20 cellular contexts compared by ENCODE assay signal in genomic region chr22:31619611-31620300, GRCh38. TPM values are rescaled to one million over a fixed set of nuclear protein-coding genes. Genes with fewer than 3 reads are reported as not detected.
DNase-seq lines count a peak whose midpoint lies in the region; ATAC-seq and TF ChIP-seq lines count a peak whose summit lies in the region.
"Had no signal": no experiment of that assay in that cellular context is flagged by ENCODE, and none has a peak within 500 bp of the region (broad histone marks: within the 10 kb centered on the region; RNA-seq: fewer than 3 reads in every experiment).

No MANE protein-coding gene starts in this region.

- no peak for TF ChIP-seq CTCF in 22Rv1 (IDR thresholded peaks at IDR 0.05)
- no peak for TF ChIP-seq CTCF in CD8-positive, alpha-beta T cell (IDR thresholded peaks at IDR 0.05)

- CTCF ChIA-PET in CD8-positive, alpha-beta T cell (lab: Charles Lee), result interaction anchor here (1.8 kb wide), 1 partner anchor 14 kb away, joined by 7 read pairs; no protein-coding TSS in a partner anchor

- no peaks in the 10 kb centered on the region for H3K4me1 ChIP-seq in CD8-positive, alpha-beta T cell (ENCODE audit: insufficient read depth, low read length)
- H3K4me1 ChIP-seq: body of pancreas had no signal

- H3K9me3 Mint-ChIP-seq in CD8-positive, alpha-beta T cell, result no peaks in the 10 kb centered on the region
- H3K9me3 Mint-ChIP-seq in activated T-helper 1 cell treated with anti-CD3 and anti-CD28 coated beads, Interleukin-12 subunit alpha, Interleukin-12 subunit beta, Interleukin-2, Interleukin-4 antibody, amounts not matched to agents 30 ng/mL and 10 ng/mL and 1 ng/mL, durations not matched to agents 14 hours and 24 hours and 36 hours, result no peaks in the 10 kb centered on the region
- H3K9me3 Mint-ChIP-seq in naive thymus-derived CD8-positive, alpha-beta T cell, result no peaks in the 10 kb centered on the region

- no peak overlapping the region for H3K4me3 Mint-ChIP-seq in CD8-positive, alpha-beta T cell
- H3K4me3 Mint-ChIP-seq in activated T-helper 1 cell treated with anti-CD3 and anti-CD28 coated beads, Interleukin-12 subunit alpha, Interleukin-12 subunit beta, Interleukin-2, Interleukin-4 antibody, amounts not matched to agents 30 ng/mL and 10 ng/mL and 1 ng/mL, durations not matched to agents 14 hours and 24 hours and 36 hours, result no peak overlapping the region
- H3K4me3 Mint-ChIP-seq in naive thymus-derived CD8-positive, alpha-beta T cell, result peak overlapping the region in 1 of 10 donors; percentile 16
- H3K4me3 Mint-ChIP-seq: activated naive CD8-positive, alpha-beta T cell had no signal

- H3K27ac Mint-ChIP-seq in CD8-positive, alpha-beta T cell, result peak overlapping the region; percentile 37
- peak overlapping the region; percentile 48 for H3K27ac Mint-ChIP-seq in activated T-helper 1 cell treated with anti-CD3 and anti-CD28 coated beads, Interleukin-12 subunit alpha, Interleukin-12 subunit beta, Interleukin-2, Interleukin-4 antibody, amounts not matched to agents 30 ng/mL and 10 ng/mL and 1 ng/mL, durations not matched to agents 14 hours and 24 hours and 36 hours
- peak overlapping the region in 6 of 10 donors; percentile 48 to 88 (median 66) for H3K27ac Mint-ChIP-seq in naive thymus-derived CD8-positive, alpha-beta T cell

- peaks cover 54% of the 10 kb centered on the region for H3K36me3 Mint-ChIP-seq in CD8-positive, alpha-beta T cell
- peaks cover 33% of the 10 kb centered on the region for H3K36me3 Mint-ChIP-seq in activated T-helper 1 cell treated with anti-CD3 and anti-CD28 coated beads, Interleukin-12 subunit alpha, Interleukin-12 subunit beta, Interleukin-2, Interleukin-4 antibody, amounts not matched to agents 30 ng/mL and 10 ng/mL and 1 ng/mL, durations not matched to agents 14 hours and 24 hours and 36 hours (ENCODE audit: low read depth)
- H3K36me3 Mint-ChIP-seq in naive thymus-derived CD8-positive, alpha-beta T cell, result peaks cover 0 to 34% (median 0%) of the 10 kb centered on the region in 3 donors
- H3K36me3 Mint-ChIP-seq: activated naive CD8-positive, alpha-beta T cell had no signal

- no peaks in the 10 kb centered on the region for H3K9me3 ChIP-seq in CD8-positive, alpha-beta T cell (ENCODE audit: low read length)
- H3K9me3 ChIP-seq: body of pancreas, transverse colon had no signal

- intact Hi-C loops in CD8-positive, alpha-beta T cell (cut with DNase I, micrococcal nuclease), result no loop called here
- intact Hi-C loops in activated T-helper 1 cell treated with anti-CD3 and anti-CD28 coated beads, Interleukin-12 subunit alpha, Interleukin-12 subunit beta, Interleukin-2, Interleukin-4 antibody, amounts not matched to agents 30 ng/mL and 10 ng/mL and 1 ng/mL, durations not matched to agents 14 hours and 24 hours and 36 hours (cut with micrococcal nuclease), result no loop called here

- no peaks in the 10 kb centered on the region for H3K27me3 ChIP-seq in CD8-positive, alpha-beta T cell (ENCODE audit: insufficient read depth, low read length)
- H3K27me3 ChIP-seq: body of pancreas, transverse colon had no signal

- DNase-seq in CD8-positive, alpha-beta T cell, result no peak
- DNase-seq in activated T-helper 1 cell treated with anti-CD3 and anti-CD28 coated beads, Interleukin-12 subunit alpha, Interleukin-12 subunit beta, Interleukin-2, Interleukin-4 antibody, amounts not matched to agents 30 ng/mL and 10 ng/mL and 1 ng/mL, durations not matched to agents 14 hours and 24 hours and 36 hours (ENCODE audit: low spot score), result no peak
- no peak for DNase-seq in naive thymus-derived CD8-positive, alpha-beta T cell
- DNase-seq in stimulated activated CD4-positive, alpha-beta T cell treated with anti-CD3 and anti-CD28 coated beads, Interleukin-2, amount 100 ng/mL, for 48 hours, result no peak
- DNase-seq in DMS79 treated with DMSO at 0.1 percent for 48 hours (lab: John Stamatoyannopoulos, UW), result no peak
- DNase-seq: activated CD4-positive, CD25-positive, alpha-beta regulatory T cell treated with anti-CD3 and anti-CD28 coated beads, Interleukin-2, amount 50 U/mL, for 72 hours; activated T-cell treated with anti-CD3 and anti-CD28 coated beads for 4 hours; body of pancreas; DND-41; effector memory CD4-positive, alpha-beta T cell; NCI-H1417; NCI-H524 treated with DMSO at 0.1 percent for 48 hours; posterior cingulate gyrus; stimulated activated naive CD4-positive, alpha-beta T cell treated with Interleukin-2 at 50 U/mL for 16 hours; T1000; transverse colon had no signal

- H3K27me3 Mint-ChIP-seq in CD8-positive, alpha-beta T cell (ENCODE audit: low read depth), result no peaks in the 10 kb centered on the region
- no peaks in the 10 kb centered on the region for H3K27me3 Mint-ChIP-seq in activated T-helper 1 cell treated with anti-CD3 and anti-CD28 coated beads, Interleukin-12 subunit alpha, Interleukin-12 subunit beta, Interleukin-2, Interleukin-4 antibody, amounts not matched to agents 30 ng/mL and 10 ng/mL and 1 ng/mL, durations not matched to agents 14 hours and 24 hours and 36 hours (ENCODE audit: insufficient read depth)
- H3K27me3 Mint-ChIP-seq in naive thymus-derived CD8-positive, alpha-beta T cell, result no peaks in the 10 kb centered on the region
- H3K27me3 Mint-ChIP-seq: activated naive CD8-positive, alpha-beta T cell had no signal

- H3K36me3 ChIP-seq in CD8-positive, alpha-beta T cell (ENCODE audit: insufficient read depth, low read length), result peaks cover 24% of the 10 kb centered on the region

- no peak overlapping the region for H3K4me3 ChIP-seq in CD8-positive, alpha-beta T cell (ENCODE audit: low read depth, low read length)
- H3K4me3 ChIP-seq: body of pancreas, transverse colon had no signal

- H3K4me1 Mint-ChIP-seq in CD8-positive, alpha-beta T cell (ENCODE audit: low read depth), result peaks cover 14% of the 10 kb centered on the region
- peaks cover 19% of the 10 kb centered on the region for H3K4me1 Mint-ChIP-seq in activated T-helper 1 cell treated with anti-CD3 and anti-CD28 coated beads, Interleukin-12 subunit alpha, Interleukin-12 subunit beta, Interleukin-2, Interleukin-4 antibody, amounts not matched to agents 30 ng/mL and 10 ng/mL and 1 ng/mL, durations not matched to agents 14 hours and 24 hours and 36 hours (ENCODE audit: low read depth)
- peaks cover 11 to 29% (median 19%) of the 10 kb centered on the region in 4 donors for H3K4me1 Mint-ChIP-seq in naive thymus-derived CD8-positive, alpha-beta T cell

- POLR2A ChIA-PET in CD8-positive, alpha-beta T cell (lab: Charles Lee), result interaction anchor here (2.0 kb wide), 1 partner anchor 10 kb away, joined by 6 read pairs; no protein-coding TSS in a partner anchor
- POLR2A ChIA-PET in naive thymus-derived CD8-positive, alpha-beta T cell (lab: Charles Lee), result interaction anchor here (1.4 to 4.5 kb wide), 2 partner anchors 11 to 45 kb away, joined by 3 to 24 read pairs; no protein-coding TSS in a partner anchor

- ATAC-seq in CD8-positive, alpha-beta T cell, result no peak
- no peak for ATAC-seq in naive thymus-derived CD8-positive, alpha-beta T cell
- no peak for ATAC-seq in GM21619 (IDR thresholded peaks at IDR 0.05; ENCODE audit: unreplicated experiment)
- ATAC-seq: body of pancreas, SK-N-SH treated with all-trans-retinoic acid at 6 μM for 48 hours had no signal

- peak overlapping the region; percentile 34 for H3K27ac ChIP-seq in 22Rv1
- H3K27ac ChIP-seq in CD8-positive, alpha-beta T cell (ENCODE audit: low read depth, low read length), result no peak overlapping the region
- H3K27ac ChIP-seq: body of pancreas, transverse colon had no signal

RNA-seq across cellular contexts. Expression of gene PISD, which starts 42.3 kb away (rescaled TPM):
- 10 to 100 TPM; 41.2 to 43.6 TPM for total RNA-seq in CD8-positive, alpha-beta T cell
- 43.8 and 43.9 TPM in 2 replicates for total RNA-seq in activated T-helper 1 cell treated with anti-CD3 and anti-CD28 coated beads, Interleukin-12 subunit alpha, Interleukin-12 subunit beta, Interleukin-2, Interleukin-4 antibody, amounts not matched to agents 30 ng/mL and 10 ng/mL and 1 ng/mL, durations not matched to agents 14 hours and 24 hours and 36 hours
- 10 to 100 TPM; 35.2 to 36.6 TPM for total RNA-seq in naive thymus-derived CD8-positive, alpha-beta T cell
- 10 to 100 TPM; 12.7 to 21.0 (median 17.7) TPM for polyA plus RNA-seq in naive thymus-derived CD8-positive, alpha-beta T cell
